In genomic region chr5:109546461-109546860, GRCh38 we compare ENCODE assay signal across 19 cellular contexts.
"Had no signal": no experiment of that assay in that cellular context is flagged by ENCODE, and none has a peak within 500 bp of the region (broad histone marks: within the 10 kb centered on the region; RNA-seq: fewer than 3 reads in every experiment).

No MANE protein-coding gene starts in this region.

- DNase-seq: IMR-90, Karpas-422, KG1, NCI-H1048, NCI-H1105, NCI-H1417, NCI-H146, NCI-H1694 treated with DMSO at 0.1 percent for 48 hours, NCI-H1930, NCI-H2081, NCI-H2107, NCI-H2227 treated with DMSO at 0.1 percent for 48 hours, NCI-H524, NCI-H526 treated with DMSO at 0.1 percent for 48 hours, NCI-H774, OCI-M1, Right ventricle myocardium superior, RPMI8226, SIG-M5 had no signal
